8 cellular contexts compared by ENCODE assay signal in genomic region chr16:57808589-57808988, GRCh38. TPM values are rescaled to one million over a fixed set of nuclear protein-coding genes. Genes with fewer than 3 reads are reported as not detected.
DNase-seq lines count a peak whose midpoint lies in the region; ATAC-seq, FAIRE-seq and TF ChIP-seq lines count a peak whose summit lies in the region.

No MANE protein-coding gene starts in this region.

- no peak for DNase-seq in A549 (ENCODE audit: low read depth in 1 of 2, low spot score in 1 of 2)
- no peak for DNase-seq in HCT116 (ENCODE audit: low read depth, low spot score)
- no peak for DNase-seq in MCF 10A (ENCODE audit: unreplicated experiment)
- no peak for DNase-seq in naive thymus-derived CD4-positive, alpha-beta T cell
- no peak for DNase-seq in HTR-8/SVneo (ENCODE audit: insufficient read length, low spot score)
- DNase-seq in SHP77 (lab: John Stamatoyannopoulos, UW), result no peak

- H3K9me3 Mint-ChIP-seq in MCF 10A (ENCODE audit: unreplicated experiment), result no peaks in the 10 kb centered on the region
- peaks cover 0 to 6% (median 0%) of the 10 kb centered on the region in 11 donors for H3K9me3 Mint-ChIP-seq in naive thymus-derived CD4-positive, alpha-beta T cell

- POLR2A ChIA-PET in A549 (lab: Yijun Ruan, JAX), result interaction anchor here (0.7 to 4.9 kb wide), 7 partner anchors 8 to 84 kb away, joined by 3 to 43 read pairs (median 8); no protein-coding TSS in a partner anchor
- POLR2A ChIA-PET in HCT116 (lab: Charles Lee), result interaction anchor here (1.3 kb wide), 1 partner anchor 11 kb away, joined by 3 read pairs; no protein-coding TSS in a partner anchor
- POLR2A ChIA-PET in MCF 10A (lab: Yijun Ruan, JAX), result interaction anchor here (0.6 to 2.9 kb wide), 10 partner anchors 9 to 143 kb away, joined by 3 to 17 read pairs (median 3); no protein-coding TSS in a partner anchor
- POLR2A ChIA-PET in naive thymus-derived CD4-positive, alpha-beta T cell (lab: Charles Lee), result no interaction called here

- no peak for TF ChIP-seq EP300 in A549 (IDR thresholded peaks at IDR 0.05)

- no peak for FAIRE-seq in A549 (lab: Jason Lieb, UNC)
- no peak for FAIRE-seq in HTR-8/SVneo (lab: Jason Lieb, UNC)

- peak overlapping the region; percentile 38 for H3K4me3 Mint-ChIP-seq in MCF 10A (ENCODE audit: unreplicated experiment)
- H3K4me3 Mint-ChIP-seq in naive thymus-derived CD4-positive, alpha-beta T cell, result peak overlapping the region; percentile 2 to 78 (median 62)

- RAD21 ChIA-PET in HCT116 (lab: Charles Lee; ENCODE audit: low non-redundant PET in 1 of 2, low total read pairs in 2 of 2, uncharacterized antibody in 2 of 2, unreplicated experiment in 2 of 2), result no interaction called here

- no peaks in the 10 kb centered on the region for H3K36me3 ChIP-seq in HCT116 (ENCODE audit: control insufficient read depth in 1 of 2, insufficient read depth in 2 of 2, low read length in 2 of 2)
- H3K36me3 ChIP-seq in naive thymus-derived CD4-positive, alpha-beta T cell (ENCODE audit: control insufficient read depth in 2 of 3, insufficient read depth in 3 of 3, low read length in 3 of 3), result no peaks in the 10 kb centered on the region

- H4K20me1 ChIP-seq in HCT116 (ENCODE audit: insufficient read depth), result no peaks in the 10 kb centered on the region

- BruUV-seq in HCT116 (replicated peaks; lab: Mats Ljungman, UMichigan), result no TSS peak
- no TSS peak for BruUV-seq in MCF 10A (replicated peaks; lab: Mats Ljungman, UMichigan)

- H3K27ac Mint-ChIP-seq in MCF 10A (ENCODE audit: low read depth, unreplicated experiment), result peak overlapping the region; percentile 76
- H3K27ac Mint-ChIP-seq in naive thymus-derived CD4-positive, alpha-beta T cell, result peak overlapping the region in 2 of 9 donors; percentile 29 to 46

- peak overlapping the region; percentile 91 to 97 for H3K27ac ChIP-seq in A549
- no peak overlapping the region for H3K27ac ChIP-seq in HCT116 (ENCODE audit: low read depth, low read length)
- H3K27ac ChIP-seq in naive thymus-derived CD4-positive, alpha-beta T cell (ENCODE audit: low read depth, low read length), result no peak overlapping the region

- H3K4me1 ChIP-seq in A549 (peaks cover 94% of the 10 kb centered on the region), HCT116 (ENCODE audit: control insufficient read depth in 1 of 2, insufficient read depth in 2 of 2, low read length in 2 of 2) (peaks cover 53 to 66% of the 10 kb centered on the region in 2 experiments)
- peaks cover 8 to 34% of the 10 kb centered on the region in 2 donors for H3K4me1 ChIP-seq in naive thymus-derived CD4-positive, alpha-beta T cell (ENCODE audit: control insufficient read depth in 2 of 2, insufficient read depth in 2 of 2, low read length in 2 of 2)

- H3K27me3 ChIP-seq in HCT116 (ENCODE audit: insufficient read depth, low read length), result no peaks in the 10 kb centered on the region
- no peaks in the 10 kb centered on the region for H3K27me3 ChIP-seq in naive thymus-derived CD4-positive, alpha-beta T cell (ENCODE audit: control insufficient read depth in 2 of 2, insufficient read depth in 2 of 2, low read length in 2 of 2)

- WGBS in A549 (ENCODE audit: missing lambda C conversion rate), result 42% methylated on average over 1 of the region's 1 CpG

- H3K9me2 ChIP-seq in HCT116 (ENCODE audit: insufficient read depth), result no peaks in the 10 kb centered on the region

- intact Hi-C loops in HCT116 (cut with micrococcal nuclease), result no loop called here
- intact Hi-C loops in MCF 10A (cut with micrococcal nuclease), result no loop called here
- intact Hi-C loops in naive thymus-derived CD4-positive, alpha-beta T cell (cut with micrococcal nuclease), result loop anchor here in 1 of 2 donors (1.0 kb wide), 1 partner anchor 190 kb away; no protein-coding TSS in a partner anchor

- peak overlapping the region; percentile 36; the same call in 1 of the 2 replicates for H3K9ac ChIP-seq in HCT116 (ENCODE audit: low read length)

- H3K4me3 ChIP-seq in A549 (no peak overlapping the region), HCT116 (replicated peaks in 1 of 2; ENCODE audit: low read depth in 1 of 2, low read length in 2 of 2) (peak overlapping the region in 1 of 2 experiments; percentile 22; a peak in 1 of 4 replicates)
- peak overlapping the region; percentile 43 for H3K4me3 ChIP-seq in naive thymus-derived CD4-positive, alpha-beta T cell (ENCODE audit: low read length)

- CTCF ChIA-PET in A549 (lab: Yijun Ruan, JAX) (interaction anchor here (0.6 to 5.1 kb wide), 11 partner anchors 14 to 232 kb away, joined by 3 to 24 read pairs (median 3); no protein-coding TSS in a partner anchor), HCT116 (lab: Charles Lee) (interaction anchor here (2.9 kb wide), 1 partner anchor 14 kb away, joined by 15 read pairs; no protein-coding TSS in a partner anchor), MCF 10A (lab: Yijun Ruan, JAX) (interaction anchor here (0.6 to 2.3 kb wide), 3 partner anchors 55 to 388 kb away, joined by 4 to 12 read pairs (median 5); no protein-coding TSS in a partner anchor)
- CTCF ChIA-PET in naive thymus-derived CD4-positive, alpha-beta T cell (lab: Charles Lee), result no interaction called here

- TF ChIP-seq POLR2A in A549 (IDR thresholded peaks at IDR 0.05; ENCODE audit: low read length), result no peak
- no peak for TF ChIP-seq POLR2A in HCT116 (IDR thresholded peaks at IDR 0.05; ENCODE audit: borderline replicate concordance, extremely low read depth, insufficient read depth, insufficient read length)

- TF ChIP-seq CTCF in A549 (IDR thresholded peaks at IDR 0.05) (no peak), HCT116 (IDR thresholded peaks at IDR 0.05 in 2 of 3, conservative IDR thresholded peaks at IDR 0.05 in 1 of 3; ENCODE audit: borderline replicate concordance in 1 of 3, insufficient read depth in 1 of 3, low read depth in 2 of 3, low read length in 2 of 3) (no peak), MCF 10A (IDR thresholded peaks at IDR 0.05; ENCODE audit: unreplicated experiment) (no peak)

- H3K4me2 ChIP-seq in A549, result peak overlapping the region; percentile 71
- peak overlapping the region; percentile 65 for H3K4me2 ChIP-seq in HCT116 (ENCODE audit: low read length)

- H3K4me1 Mint-ChIP-seq in MCF 10A (ENCODE audit: insufficient read depth, unreplicated experiment), result peaks cover 55% of the 10 kb centered on the region
- H3K4me1 Mint-ChIP-seq in naive thymus-derived CD4-positive, alpha-beta T cell, result peaks cover 8 to 30% (median 17%) of the 10 kb centered on the region in 7 donors

- no peaks in the 10 kb centered on the region for H3K9me3 ChIP-seq in A549
- H3K9me3 ChIP-seq in HCT116 (ENCODE audit: control insufficient read depth in 1 of 2, insufficient read depth in 1 of 2, low read depth in 1 of 2, low read length in 2 of 2), result no peaks in the 10 kb centered on the region
- no peaks in the 10 kb centered on the region for H3K9me3 ChIP-seq in naive thymus-derived CD4-positive, alpha-beta T cell (ENCODE audit: control insufficient read depth in 2 of 3, low read length in 3 of 3)

- TF ChIP-seq RAD21 in A549 (conservative IDR thresholded peaks at IDR 0.05 in 1 of 2, IDR thresholded peaks at IDR 0.05 in 1 of 2) (no peak), HCT116 (IDR thresholded peaks at IDR 0.05; ENCODE audit: low read depth) (no peak)

- H3K27me3 Mint-ChIP-seq in MCF 10A (ENCODE audit: insufficient read depth, unreplicated experiment), result no peaks in the 10 kb centered on the region
- H3K27me3 Mint-ChIP-seq in naive thymus-derived CD4-positive, alpha-beta T cell, result peaks cover 23 to 38% (median 31%) of the 10 kb centered on the region in 5 donors

- peaks cover 5% of the 10 kb centered on the region for H3K36me3 Mint-ChIP-seq in MCF 10A (ENCODE audit: insufficient read depth, unreplicated experiment)
- H3K36me3 Mint-ChIP-seq in naive thymus-derived CD4-positive, alpha-beta T cell, result peaks cover 0 to 4% (median 0%) of the 10 kb centered on the region in 5 donors

- no peaks in the 10 kb centered on the region for H3K79me2 ChIP-seq in HCT116 (ENCODE audit: insufficient read depth, low read length)

- ATAC-seq in A549 (no peak), HCT116 (no peak), GM18868 (IDR thresholded peaks at IDR 0.05; ENCODE audit: unreplicated experiment) (no peak), GM21381 (IDR thresholded peaks at IDR 0.05; ENCODE audit: unreplicated experiment) (no peak)
- no peak for ATAC-seq in naive thymus-derived CD4-positive, alpha-beta T cell

- H2AFZ ChIP-seq in HCT116 (ENCODE audit: low read depth, low read length, poor library complexity, severe bottlenecking), result peak overlapping the region; percentile 55

TF ChIP-seq in A549, 52 proteins besides CTCF, POLR2A, EP300 and RAD21 (continues in another document):
- no peak for TF ChIP-seq ZFP36 (IDR thresholded peaks at IDR 0.05; ENCODE audit: borderline replicate concordance, partially characterized antibody)
- no peak for TF ChIP-seq E2F6 (IDR thresholded peaks at IDR 0.05; ENCODE audit: borderline replicate concordance, low read depth)
- no peak for TF ChIP-seq NR3C1 (IDR thresholded peaks at IDR 0.05)
- TF ChIP-seq ZSCAN20 (CRISPR knock-in tag; IDR thresholded peaks at IDR 0.05), result peak; percentile 85

TF ChIP-seq in HCT116, 20 proteins besides CTCF, POLR2A, EP300 and RAD21:
- TF ChIP-seq ZNF274 (IDR thresholded peaks at IDR 0.05; ENCODE audit: low read depth, low read length) (no peak), CBX3 (IDR thresholded peaks at IDR 0.05; ENCODE audit: low read depth) (no peak), ATF3 (IDR thresholded peaks at IDR 0.05) (no peak), POLR2AphosphoS5 (IDR thresholded peaks at IDR 0.05; ENCODE audit: low read depth, low read length) (no peak), SP1 (IDR thresholded peaks at IDR 0.05; ENCODE audit: low read depth) (0 out of 2 replicates have a peak, but pooled peaks have one; percentile 0)

RNA-seq across cellular contexts. Expression of gene KIFC3, which starts 6.3 kb away (rescaled TPM):
- polyA plus RNA-seq in A549 (2011; rRNA removed) (127 and 128 TPM in 2 replicates), A549 (2017; fragmentation: RNase III; extraction: RNeasy Plus Mini Kit Qiagen cat#74134 plus additional on column Dnase treatment) (171 to 180 TPM (median 178 TPM) in 3 replicates)
- polyA plus RNA-seq in A549 (2012; cell fraction: cytosol; rRNA removed), result 236 and 291 TPM in 2 replicates
- 781 and 955 TPM in 2 replicates for polyA plus RNA-seq in A549 (2012; cell fraction: nucleus; rRNA removed)
- 225 and 333 TPM in 2 replicates for polyA minus RNA-seq in A549 (2011; rRNA and poly(A)+ RNA removed)
- total RNA-seq in HCT116 (2021; ENCODE audit: unreplicated experiment) (31.9 TPM), MCF 10A (2022) (97.1 and 120 TPM in 2 replicates)
- polyA plus RNA-seq in HCT116 (2012), result 28.9 and 41.1 TPM in 2 replicates
- total RNA-seq in naive thymus-derived CD4-positive, alpha-beta T cell, result 1 to 10 TPM in 2 of 5 experiments, under 1 TPM in 2, not detected in 1; 0.73 to 9.2 (median 1.6) TPM
- polyA plus RNA-seq in naive thymus-derived CD4-positive, alpha-beta T cell, result not detected

Comparison
In these comparisons a context has a peak if more than half of its experiments do, and no peak if none do; other contexts are left out.
1. H3K27ac ChIP-seq: peak in A549 (2 of 2); none in HCT116 (single experiment) and naive thymus-derived CD4-positive, alpha-beta T cell (single experiment).